In the genomic region with DNA sequence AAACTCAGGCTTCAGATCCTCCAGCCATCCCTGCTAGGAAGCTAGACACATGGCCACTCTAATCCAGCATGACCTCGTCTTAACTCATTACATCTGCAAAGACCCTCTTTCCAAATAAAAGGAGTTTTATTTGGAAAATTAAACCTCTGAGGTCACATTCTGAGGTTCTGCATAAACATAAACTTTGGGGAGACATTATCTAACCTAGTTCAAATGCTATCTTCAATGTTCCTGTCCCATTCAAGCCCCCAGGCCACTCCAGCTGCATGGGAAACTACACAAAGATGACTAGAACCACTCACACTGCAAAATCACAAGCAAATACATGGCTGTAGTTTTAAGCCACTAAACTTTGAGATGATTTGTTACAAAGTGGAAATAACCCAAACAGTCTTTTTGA, we compare ENCODE assay signal across 1 cellular context.
TF ChIP-seq lines count a peak whose summit lies in the region.

No MANE protein-coding gene starts in this region.

TF ChIP-seq in SK-N-SH treated with all-trans-retinoic acid at 6 μM for 48 hours, 23 proteins besides CTCF, POLR2A, EP300 and RAD21 (continued from another document):
- TF ChIP-seq, protein P1, sequence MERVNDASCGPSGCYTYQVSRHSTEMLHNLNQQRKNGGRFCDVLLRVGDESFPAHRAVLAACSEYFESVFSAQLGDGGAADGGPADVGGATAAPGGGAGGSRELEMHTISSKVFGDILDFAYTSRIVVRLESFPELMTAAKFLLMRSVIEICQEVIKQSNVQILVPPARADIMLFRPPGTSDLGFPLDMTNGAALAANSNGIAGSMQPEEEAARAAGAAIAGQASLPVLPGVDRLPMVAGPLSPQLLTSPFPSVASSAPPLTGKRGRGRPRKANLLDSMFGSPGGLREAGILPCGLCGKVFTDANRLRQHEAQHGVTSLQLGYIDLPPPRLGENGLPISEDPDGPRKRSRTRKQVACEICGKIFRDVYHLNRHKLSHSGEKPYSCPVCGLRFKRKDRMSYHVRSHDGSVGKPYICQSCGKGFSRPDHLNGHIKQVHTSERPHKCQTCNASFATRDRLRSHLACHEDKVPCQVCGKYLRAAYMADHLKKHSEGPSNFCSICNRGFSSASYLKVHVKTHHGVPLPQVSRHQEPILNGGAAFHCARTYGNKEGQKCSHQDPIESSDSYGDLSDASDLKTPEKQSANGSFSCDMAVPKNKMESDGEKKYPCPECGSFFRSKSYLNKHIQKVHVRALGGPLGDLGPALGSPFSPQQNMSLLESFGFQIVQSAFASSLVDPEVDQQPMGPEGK (CRISPR knock-in tag; IDR thresholded peaks at IDR 0.05; ENCODE audit: borderline replicate concordance) = no peak
- TF ChIP-seq TCF4 (CRISPR knock-in tag; IDR thresholded peaks at IDR 0.05; ENCODE audit: borderline replicate concordance) (no peak), ZC3H10 (CRISPR knock-in tag; IDR thresholded peaks at IDR 0.05) (no peak), ZNF70 (CRISPR knock-in tag; IDR thresholded peaks at IDR 0.05) (no peak), ZNF8 (CRISPR knock-in tag; IDR thresholded peaks at IDR 0.05) (no peak), PPARA (CRISPR knock-in tag; IDR thresholded peaks at IDR 0.05; ENCODE audit: borderline replicate concordance) (no peak), BACH2 (CRISPR knock-in tag; IDR thresholded peaks at IDR 0.05; ENCODE audit: borderline replicate concordance) (no peak)
- TF ChIP-seq, protein P2, sequence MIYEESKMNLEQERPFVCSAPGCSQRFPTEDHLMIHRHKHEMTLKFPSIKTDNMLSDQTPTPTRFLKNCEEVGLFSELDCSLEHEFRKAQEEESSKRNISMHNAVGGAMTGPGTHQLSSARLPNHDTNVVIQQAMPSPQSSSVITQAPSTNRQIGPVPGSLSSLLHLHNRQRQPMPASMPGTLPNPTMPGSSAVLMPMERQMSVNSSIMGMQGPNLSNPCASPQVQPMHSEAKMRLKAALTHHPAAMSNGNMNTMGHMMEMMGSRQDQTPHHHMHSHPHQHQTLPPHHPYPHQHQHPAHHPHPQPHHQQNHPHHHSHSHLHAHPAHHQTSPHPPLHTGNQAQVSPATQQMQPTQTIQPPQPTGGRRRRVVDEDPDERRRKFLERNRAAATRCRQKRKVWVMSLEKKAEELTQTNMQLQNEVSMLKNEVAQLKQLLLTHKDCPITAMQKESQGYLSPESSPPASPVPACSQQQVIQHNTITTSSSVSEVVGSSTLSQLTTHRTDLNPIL (CRISPR knock-in tag; IDR thresholded peaks at IDR 0.05; ENCODE audit: low read depth) = no peak
